ENCODE assay signal across 23 cellular contexts in genomic region chr6:110800181-110800838, GRCh38.
"Had no signal": no experiment of that assay in that cellular context is flagged by ENCODE, and none has a peak within 500 bp of the region (broad histone marks: within the 10 kb centered on the region; RNA-seq: fewer than 3 reads in every experiment).

No MANE protein-coding gene starts in this region.

- H3K27me3 ChIP-seq: esophagus squamous epithelium, gastroesophageal sphincter, left lung, spleen, tibial artery, upper lobe of right lung, vagina had no signal

- H3K36me3 ChIP-seq: esophagus squamous epithelium, gastroesophageal sphincter, left lung, lower lobe of right lung, prostate gland, spleen, tibial artery, upper lobe of right lung, vagina had no signal

- H3K27ac Mint-ChIP-seq: nephron; stimulated activated memory B cell treated with anti-CD40 and anti-IgM and Interleukin-4, amounts not matched to agents 10 μg/mL and 1 μg/mL and 100 μg/mL, for 72 hours; stimulated activated naive CD8-positive, alpha-beta T cell treated with anti-CD3 and anti-CD28 coated beads, Interleukin-15, Interleukin-2, amounts not matched to agents 100 ng/mL and 50 ng/mL, for 24 hours had no signal

- H3K4me1 Mint-ChIP-seq: nephron had no signal

- H3K9ac ChIP-seq: parathyroid adenoma had no signal

- H3K9me3 ChIP-seq: esophagus squamous epithelium, gastroesophageal sphincter, left lung, lower lobe of right lung, prostate gland, upper lobe of right lung, vagina had no signal

- H3K9me3 Mint-ChIP-seq: stimulated activated memory B cell treated with anti-CD40 and anti-IgM and Interleukin-4, amounts not matched to agents 10 μg/mL and 1 μg/mL and 100 μg/mL, for 72 hours had no signal

- H3K27ac ChIP-seq: esophagus squamous epithelium, gastroesophageal sphincter, left lung, lower lobe of right lung, parathyroid adenoma, prostate gland, spleen, tibial artery, upper lobe of right lung, vagina had no signal

- DNase-seq: esophagus squamous epithelium; foreskin fibroblast; glutamatergic neuron; islet precursor cell; left lung; lower lobe of right lung; mesenchymal stem cell; midbrain; retina; spleen; stimulated activated CD4-positive, alpha-beta T cell treated with anti-CD3 and anti-CD28 coated beads, Interleukin-15, amount 100 ng/mL, for 24 hours; stimulated activated CD4-positive, alpha-beta T cell treated with anti-CD3 and anti-CD28 coated beads, Interleukin-1b, Interleukin-23, amount 100 ng/mL, for 48 hours; stimulated activated CD4-positive, alpha-beta T cell treated with anti-CD3 and anti-CD28 coated beads, Interleukin-4, amount 100 ng/mL, for 24 hours; tibial artery; upper lobe of right lung had no signal

- H2AFZ ChIP-seq: parathyroid adenoma had no signal

- H3K27me3 Mint-ChIP-seq: stimulated activated memory B cell treated with anti-CD40 and anti-IgM and Interleukin-4, amounts not matched to agents 10 μg/mL and 1 μg/mL and 100 μg/mL, for 72 hours; stimulated activated naive CD8-positive, alpha-beta T cell treated with anti-CD3 and anti-CD28 coated beads, Interleukin-15, Interleukin-2, amounts not matched to agents 100 ng/mL and 50 ng/mL, for 24 hours had no signal

- H3K4me3 Mint-ChIP-seq: nephron; stimulated activated memory B cell treated with anti-CD40 and anti-IgM and Interleukin-4, amounts not matched to agents 10 μg/mL and 1 μg/mL and 100 μg/mL, for 72 hours; stimulated activated naive CD8-positive, alpha-beta T cell treated with anti-CD3 and anti-CD28 coated beads, Interleukin-15, Interleukin-2, amounts not matched to agents 100 ng/mL and 50 ng/mL, for 24 hours had no signal

- ATAC-seq: gastroesophageal sphincter; left lung; lower lobe of right lung; sciatic nerve; stimulated activated memory B cell treated with anti-CD40 and anti-IgM and Interleukin-4, amounts not matched to agents 10 μg/mL and 1 μg/mL and 100 μg/mL, for 72 hours; upper lobe of right lung had no signal

- H3K4me3 ChIP-seq: esophagus squamous epithelium, gastroesophageal sphincter, left lung, lower lobe of right lung, prostate gland, spleen, tibial artery, upper lobe of right lung, vagina had no signal

- H3K4me1 ChIP-seq: esophagus squamous epithelium, gastroesophageal sphincter, lower lobe of right lung, parathyroid adenoma, prostate gland, tibial artery, upper lobe of right lung, vagina had no signal
